ENCODE assay signal across 1 cellular context in the genomic region with DNA sequence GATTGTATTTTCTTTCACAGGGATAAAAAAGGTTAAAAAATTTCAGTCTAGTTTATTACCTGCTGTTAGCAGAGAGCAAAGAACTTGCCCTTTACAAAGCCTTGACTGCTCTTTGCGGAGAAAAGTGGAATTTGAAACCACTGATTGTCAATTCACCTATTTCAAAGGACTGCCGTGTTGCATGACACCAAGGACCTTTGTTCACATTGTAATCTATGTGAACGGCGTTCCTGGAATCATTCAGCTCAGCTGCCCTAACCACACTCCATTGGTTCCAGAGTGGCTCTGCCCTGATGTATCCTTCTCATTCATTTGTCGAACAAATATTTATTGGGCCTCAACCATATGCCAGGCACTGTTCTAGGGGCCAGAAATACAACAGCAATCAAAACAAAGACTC.
TF ChIP-seq lines count a peak whose summit lies in the region.

No MANE protein-coding gene starts in this region.

TF ChIP-seq in HepG2, 621 proteins besides CTCF, POLR2A, EP300 and RAD21 (continued from another document and continues in another):
- TF ChIP-seq, protein P1, sequence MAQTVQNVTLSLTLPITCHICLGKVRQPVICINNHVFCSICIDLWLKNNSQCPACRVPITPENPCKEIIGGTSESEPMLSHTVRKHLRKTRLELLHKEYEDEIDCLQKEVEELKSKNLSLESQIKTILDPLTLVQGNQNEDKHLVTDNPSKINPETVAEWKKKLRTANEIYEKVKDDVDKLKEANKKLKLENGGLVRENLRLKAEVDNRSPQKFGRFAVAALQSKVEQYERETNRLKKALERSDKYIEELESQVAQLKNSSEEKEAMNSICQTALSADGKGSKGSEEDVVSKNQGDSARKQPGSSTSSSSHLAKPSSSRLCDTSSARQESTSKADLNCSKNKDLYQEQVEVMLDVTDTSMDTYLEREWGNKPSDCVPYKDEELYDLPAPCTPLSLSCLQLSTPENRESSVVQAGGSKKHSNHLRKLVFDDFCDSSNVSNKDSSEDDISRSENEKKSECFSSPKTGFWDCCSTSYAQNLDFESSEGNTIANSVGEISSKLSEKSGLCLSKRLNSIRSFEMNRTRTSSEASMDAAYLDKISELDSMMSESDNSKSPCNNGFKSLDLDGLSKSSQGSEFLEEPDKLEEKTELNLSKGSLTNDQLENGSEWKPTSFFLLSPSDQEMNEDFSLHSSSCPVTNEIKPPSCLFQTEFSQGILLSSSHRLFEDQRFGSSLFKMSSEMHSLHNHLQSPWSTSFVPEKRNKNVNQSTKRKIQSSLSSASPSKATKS (CRISPR knock-in tag; IDR thresholded peaks at IDR 0.05): no peak
- peak; percentile 26; the same call in 1 of the 2 replicates for TF ChIP-seq PHF21A (CRISPR knock-in tag; IDR thresholded peaks at IDR 0.05)
- TF ChIP-seq JUND (CRISPR knock-in tag; IDR thresholded peaks at IDR 0.05): no peak
- TF ChIP-seq TGIF2 (CRISPR knock-in tag; IDR thresholded peaks at IDR 0.05): no peak
- TF ChIP-seq, protein P2, sequence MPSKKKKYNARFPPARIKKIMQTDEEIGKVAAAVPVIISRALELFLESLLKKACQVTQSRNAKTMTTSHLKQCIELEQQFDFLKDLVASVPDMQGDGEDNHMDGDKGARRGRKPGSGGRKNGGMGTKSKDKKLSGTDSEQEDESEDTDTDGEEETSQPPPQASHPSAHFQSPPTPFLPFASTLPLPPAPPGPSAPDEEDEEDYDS (CRISPR knock-in tag; IDR thresholded peaks at IDR 0.05): no peak; the same call in 1 of the 2 replicates
- no peak for TF ChIP-seq ZNF274 (CRISPR knock-in tag; IDR thresholded peaks at IDR 0.05)
- TF ChIP-seq ZNF83 (CRISPR knock-in tag; IDR thresholded peaks at IDR 0.05; ENCODE audit: borderline replicate concordance): no peak
- no peak for TF ChIP-seq ZFP41 (CRISPR knock-in tag; IDR thresholded peaks at IDR 0.05; ENCODE audit: borderline replicate concordance)
- TF ChIP-seq, protein P3, sequence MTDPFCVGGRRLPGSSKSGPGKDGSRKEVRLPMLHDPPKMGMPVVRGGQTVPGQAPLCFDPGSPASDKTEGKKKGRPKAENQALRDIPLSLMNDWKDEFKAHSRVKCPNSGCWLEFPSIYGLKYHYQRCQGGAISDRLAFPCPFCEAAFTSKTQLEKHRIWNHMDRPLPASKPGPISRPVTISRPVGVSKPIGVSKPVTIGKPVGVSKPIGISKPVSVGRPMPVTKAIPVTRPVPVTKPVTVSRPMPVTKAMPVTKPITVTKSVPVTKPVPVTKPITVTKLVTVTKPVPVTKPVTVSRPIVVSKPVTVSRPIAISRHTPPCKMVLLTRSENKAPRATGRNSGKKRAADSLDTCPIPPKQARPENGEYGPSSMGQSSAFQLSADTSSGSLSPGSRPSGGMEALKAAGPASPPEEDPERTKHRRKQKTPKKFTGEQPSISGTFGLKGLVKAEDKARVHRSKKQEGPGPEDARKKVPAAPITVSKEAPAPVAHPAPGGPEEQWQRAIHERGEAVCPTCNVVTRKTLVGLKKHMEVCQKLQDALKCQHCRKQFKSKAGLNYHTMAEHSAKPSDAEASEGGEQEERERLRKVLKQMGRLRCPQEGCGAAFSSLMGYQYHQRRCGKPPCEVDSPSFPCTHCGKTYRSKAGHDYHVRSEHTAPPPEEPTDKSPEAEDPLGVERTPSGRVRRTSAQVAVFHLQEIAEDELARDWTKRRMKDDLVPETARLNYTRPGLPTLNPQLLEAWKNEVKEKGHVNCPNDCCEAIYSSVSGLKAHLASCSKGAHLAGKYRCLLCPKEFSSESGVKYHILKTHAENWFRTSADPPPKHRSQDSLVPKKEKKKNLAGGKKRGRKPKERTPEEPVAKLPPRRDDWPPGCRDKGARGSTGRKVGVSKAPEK (CRISPR knock-in tag; IDR thresholded peaks at IDR 0.05; ENCODE audit: borderline replicate concordance): no peak
- TF ChIP-seq PHF20 (CRISPR knock-in tag; IDR thresholded peaks at IDR 0.05): no peak
- TF ChIP-seq, protein P4, sequence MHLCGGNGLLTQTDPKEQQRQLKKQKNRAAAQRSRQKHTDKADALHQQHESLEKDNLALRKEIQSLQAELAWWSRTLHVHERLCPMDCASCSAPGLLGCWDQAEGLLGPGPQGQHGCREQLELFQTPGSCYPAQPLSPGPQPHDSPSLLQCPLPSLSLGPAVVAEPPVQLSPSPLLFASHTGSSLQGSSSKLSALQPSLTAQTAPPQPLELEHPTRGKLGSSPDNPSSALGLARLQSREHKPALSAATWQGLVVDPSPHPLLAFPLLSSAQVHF (CRISPR knock-in tag; IDR thresholded peaks at IDR 0.05): no peak
- TF ChIP-seq, protein P5, sequence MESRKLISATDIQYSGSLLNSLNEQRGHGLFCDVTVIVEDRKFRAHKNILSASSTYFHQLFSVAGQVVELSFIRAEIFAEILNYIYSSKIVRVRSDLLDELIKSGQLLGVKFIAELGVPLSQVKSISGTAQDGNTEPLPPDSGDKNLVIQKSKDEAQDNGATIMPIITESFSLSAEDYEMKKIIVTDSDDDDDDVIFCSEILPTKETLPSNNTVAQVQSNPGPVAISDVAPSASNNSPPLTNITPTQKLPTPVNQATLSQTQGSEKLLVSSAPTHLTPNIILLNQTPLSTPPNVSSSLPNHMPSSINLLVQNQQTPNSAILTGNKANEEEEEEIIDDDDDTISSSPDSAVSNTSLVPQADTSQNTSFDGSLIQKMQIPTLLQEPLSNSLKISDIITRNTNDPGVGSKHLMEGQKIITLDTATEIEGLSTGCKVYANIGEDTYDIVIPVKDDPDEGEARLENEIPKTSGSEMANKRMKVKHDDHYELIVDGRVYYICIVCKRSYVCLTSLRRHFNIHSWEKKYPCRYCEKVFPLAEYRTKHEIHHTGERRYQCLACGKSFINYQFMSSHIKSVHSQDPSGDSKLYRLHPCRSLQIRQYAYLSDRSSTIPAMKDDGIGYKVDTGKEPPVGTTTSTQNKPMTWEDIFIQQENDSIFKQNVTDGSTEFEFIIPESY (CRISPR knock-in tag; IDR thresholded peaks at IDR 0.05): no peak
- peak; percentile 33; the same call in 1 of the 2 replicates for TF ChIP-seq KAT8 (CRISPR knock-in tag; IDR thresholded peaks at IDR 0.05)
- no peak; the same call in 1 of the 2 replicates for TF ChIP-seq SOX13 (IDR thresholded peaks at IDR 0.05)
- TF ChIP-seq SOX13 (CRISPR knock-in tag; conservative IDR thresholded peaks at IDR 0.05 in 1 of 2, IDR thresholded peaks at IDR 0.05 in 1 of 2): peak in 1 of 2 experiments; percentile 98; a peak in 2 of 4 replicates
- TF ChIP-seq, protein P6, sequence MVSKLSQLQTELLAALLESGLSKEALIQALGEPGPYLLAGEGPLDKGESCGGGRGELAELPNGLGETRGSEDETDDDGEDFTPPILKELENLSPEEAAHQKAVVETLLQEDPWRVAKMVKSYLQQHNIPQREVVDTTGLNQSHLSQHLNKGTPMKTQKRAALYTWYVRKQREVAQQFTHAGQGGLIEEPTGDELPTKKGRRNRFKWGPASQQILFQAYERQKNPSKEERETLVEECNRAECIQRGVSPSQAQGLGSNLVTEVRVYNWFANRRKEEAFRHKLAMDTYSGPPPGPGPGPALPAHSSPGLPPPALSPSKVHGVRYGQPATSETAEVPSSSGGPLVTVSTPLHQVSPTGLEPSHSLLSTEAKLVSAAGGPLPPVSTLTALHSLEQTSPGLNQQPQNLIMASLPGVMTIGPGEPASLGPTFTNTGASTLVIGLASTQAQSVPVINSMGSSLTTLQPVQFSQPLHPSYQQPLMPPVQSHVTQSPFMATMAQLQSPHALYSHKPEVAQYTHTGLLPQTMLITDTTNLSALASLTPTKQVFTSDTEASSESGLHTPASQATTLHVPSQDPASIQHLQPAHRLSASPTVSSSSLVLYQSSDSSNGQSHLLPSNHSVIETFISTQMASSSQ (IDR thresholded peaks at IDR 0.05; ENCODE audit: low read depth): no peak
- TF ChIP-seq, protein P6 (CRISPR knock-in tag; IDR thresholded peaks at IDR 0.05; ENCODE audit: borderline replicate concordance): peak; percentile 39; the same call in 1 of the 2 replicates
- TF ChIP-seq, protein P7, sequence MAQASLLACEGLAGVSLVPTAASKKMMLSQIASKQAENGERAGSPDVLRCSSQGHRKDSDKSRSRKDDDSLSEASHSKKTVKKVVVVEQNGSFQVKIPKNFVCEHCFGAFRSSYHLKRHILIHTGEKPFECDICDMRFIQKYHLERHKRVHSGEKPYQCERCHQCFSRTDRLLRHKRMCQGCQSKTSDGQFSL (CRISPR knock-in tag; IDR thresholded peaks at IDR 0.05): no peak
- TF ChIP-seq, protein P8, sequence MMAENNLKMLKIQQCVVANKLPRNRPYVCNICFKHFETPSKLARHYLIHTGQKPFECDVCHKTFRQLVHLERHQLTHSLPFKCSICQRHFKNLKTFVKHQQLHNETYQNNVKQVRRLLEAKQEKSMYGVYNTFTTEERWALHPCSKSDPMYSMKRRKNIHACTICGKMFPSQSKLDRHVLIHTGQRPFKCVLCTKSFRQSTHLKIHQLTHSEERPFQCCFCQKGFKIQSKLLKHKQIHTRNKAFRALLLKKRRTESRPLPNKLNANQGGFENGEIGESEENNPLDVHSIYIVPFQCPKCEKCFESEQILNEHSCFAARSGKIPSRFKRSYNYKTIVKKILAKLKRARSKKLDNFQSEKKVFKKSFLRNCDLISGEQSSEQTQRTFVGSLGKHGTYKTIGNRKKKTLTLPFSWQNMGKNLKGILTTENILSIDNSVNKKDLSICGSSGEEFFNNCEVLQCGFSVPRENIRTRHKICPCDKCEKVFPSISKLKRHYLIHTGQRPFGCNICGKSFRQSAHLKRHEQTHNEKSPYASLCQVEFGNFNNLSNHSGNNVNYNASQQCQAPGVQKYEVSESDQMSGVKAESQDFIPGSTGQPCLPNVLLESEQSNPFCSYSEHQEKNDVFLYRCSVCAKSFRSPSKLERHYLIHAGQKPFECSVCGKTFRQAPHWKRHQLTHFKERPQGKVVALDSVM (CRISPR knock-in tag; IDR thresholded peaks at IDR 0.05): no peak
- TF ChIP-seq, protein P9, sequence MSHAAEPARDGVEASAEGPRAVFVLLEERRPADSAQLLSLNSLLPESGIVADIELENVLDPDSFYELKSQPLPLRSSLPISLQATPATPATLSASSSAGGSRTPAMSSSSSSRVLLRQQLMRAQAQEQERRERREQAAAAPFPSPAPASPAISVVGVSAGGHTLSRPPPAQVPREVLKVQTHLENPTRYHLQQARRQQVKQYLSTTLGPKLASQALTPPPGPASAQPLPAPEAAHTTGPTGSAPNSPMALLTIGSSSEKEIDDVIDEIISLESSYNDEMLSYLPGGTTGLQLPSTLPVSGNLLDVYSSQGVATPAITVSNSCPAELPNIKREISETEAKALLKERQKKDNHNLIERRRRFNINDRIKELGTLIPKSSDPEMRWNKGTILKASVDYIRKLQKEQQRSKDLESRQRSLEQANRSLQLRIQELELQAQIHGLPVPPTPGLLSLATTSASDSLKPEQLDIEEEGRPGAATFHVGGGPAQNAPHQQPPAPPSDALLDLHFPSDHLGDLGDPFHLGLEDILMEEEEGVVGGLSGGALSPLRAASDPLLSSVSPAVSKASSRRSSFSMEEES (CRISPR knock-in tag; IDR thresholded peaks at IDR 0.05): no peak
- 0 out of 2 replicates have a peak, but pooled peaks have one; percentile 45 for TF ChIP-seq PITX1 (CRISPR knock-in tag; IDR thresholded peaks at IDR 0.05)
- TF ChIP-seq, protein P10, sequence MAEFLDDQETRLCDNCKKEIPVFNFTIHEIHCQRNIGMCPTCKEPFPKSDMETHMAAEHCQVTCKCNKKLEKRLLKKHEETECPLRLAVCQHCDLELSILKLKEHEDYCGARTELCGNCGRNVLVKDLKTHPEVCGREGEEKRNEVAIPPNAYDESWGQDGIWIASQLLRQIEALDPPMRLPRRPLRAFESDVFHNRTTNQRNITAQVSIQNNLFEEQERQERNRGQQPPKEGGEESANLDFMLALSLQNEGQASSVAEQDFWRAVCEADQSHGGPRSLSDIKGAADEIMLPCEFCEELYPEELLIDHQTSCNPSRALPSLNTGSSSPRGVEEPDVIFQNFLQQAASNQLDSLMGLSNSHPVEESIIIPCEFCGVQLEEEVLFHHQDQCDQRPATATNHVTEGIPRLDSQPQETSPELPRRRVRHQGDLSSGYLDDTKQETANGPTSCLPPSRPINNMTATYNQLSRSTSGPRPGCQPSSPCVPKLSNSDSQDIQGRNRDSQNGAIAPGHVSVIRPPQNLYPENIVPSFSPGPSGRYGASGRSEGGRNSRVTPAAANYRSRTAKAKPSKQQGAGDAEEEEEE (CRISPR knock-in tag; IDR thresholded peaks at IDR 0.05; ENCODE audit: borderline replicate concordance): no peak
- no peak for TF ChIP-seq ZNF782 (CRISPR knock-in tag; IDR thresholded peaks at IDR 0.05; ENCODE audit: borderline replicate concordance)
- no peak for TF ChIP-seq EED (CRISPR knock-in tag; IDR thresholded peaks at IDR 0.05)
- TF ChIP-seq, protein P11, sequence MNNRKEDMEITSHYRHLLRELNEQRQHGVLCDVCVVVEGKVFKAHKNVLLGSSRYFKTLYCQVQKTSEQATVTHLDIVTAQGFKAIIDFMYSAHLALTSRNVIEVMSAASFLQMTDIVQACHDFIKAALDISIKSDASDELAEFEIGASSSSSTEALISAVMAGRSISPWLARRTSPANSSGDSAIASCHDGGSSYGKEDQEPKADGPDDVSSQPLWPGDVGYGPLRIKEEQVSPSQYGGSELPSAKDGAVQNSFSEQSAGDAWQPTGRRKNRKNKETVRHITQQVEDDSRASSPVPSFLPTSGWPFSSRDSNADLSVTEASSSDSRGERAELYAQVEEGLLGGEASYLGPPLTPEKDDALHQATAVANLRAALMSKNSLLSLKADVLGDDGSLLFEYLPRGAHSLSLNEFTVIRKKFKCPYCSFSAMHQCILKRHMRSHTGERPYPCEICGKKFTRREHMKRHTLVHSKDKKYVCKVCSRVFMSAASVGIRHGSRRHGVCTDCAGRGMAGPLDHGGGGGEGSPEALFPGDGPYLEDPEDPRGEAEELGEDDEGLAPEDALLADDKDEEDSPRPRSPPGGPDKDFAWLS (CRISPR knock-in tag; IDR thresholded peaks at IDR 0.05; ENCODE audit: borderline replicate concordance): no peak
- TF ChIP-seq NAIF1 (CRISPR knock-in tag; IDR thresholded peaks at IDR 0.05; ENCODE audit: borderline replicate concordance): no peak
- TF ChIP-seq ZNF761 (CRISPR knock-in tag; conservative IDR thresholded peaks at IDR 0.05): no peak
- TF ChIP-seq, protein P12, sequence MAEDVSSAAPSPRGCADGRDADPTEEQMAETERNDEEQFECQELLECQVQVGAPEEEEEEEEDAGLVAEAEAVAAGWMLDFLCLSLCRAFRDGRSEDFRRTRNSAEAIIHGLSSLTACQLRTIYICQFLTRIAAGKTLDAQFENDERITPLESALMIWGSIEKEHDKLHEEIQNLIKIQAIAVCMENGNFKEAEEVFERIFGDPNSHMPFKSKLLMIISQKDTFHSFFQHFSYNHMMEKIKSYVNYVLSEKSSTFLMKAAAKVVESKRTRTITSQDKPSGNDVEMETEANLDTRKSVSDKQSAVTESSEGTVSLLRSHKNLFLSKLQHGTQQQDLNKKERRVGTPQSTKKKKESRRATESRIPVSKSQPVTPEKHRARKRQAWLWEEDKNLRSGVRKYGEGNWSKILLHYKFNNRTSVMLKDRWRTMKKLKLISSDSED (CRISPR knock-in tag; IDR thresholded peaks at IDR 0.05): no peak
- no peak for TF ChIP-seq SRSF9 (IDR thresholded peaks at IDR 0.05; ENCODE audit: borderline replicate concordance, insufficient read depth, low read depth, low read length, poor library complexity, severe bottlenecking)
- TF ChIP-seq FOXK1 (CRISPR knock-in tag; IDR thresholded peaks at IDR 0.05; ENCODE audit: borderline replicate concordance, low read depth): no peak
- TF ChIP-seq TAF1 (CRISPR knock-in tag; IDR thresholded peaks at IDR 0.05): no peak
- no peak for TF ChIP-seq SIN3A (IDR thresholded peaks at IDR 0.05; ENCODE audit: borderline replicate concordance, low read depth, low read length)
